ENCODE assay signal across 8 cellular contexts in genomic region chr12:2959194-2959507, GRCh38. TPM values are rescaled to one million over a fixed set of nuclear protein-coding genes. Genes with fewer than 3 reads are reported as not detected.
A peak's percentile ranks its signal among the peaks of the same experiment; 100 is the strongest.
DNase-seq lines count a peak whose midpoint lies in the region; ATAC-seq and TF ChIP-seq lines count a peak whose summit lies in the region.

Gene TEAD4, plus strand, starts transcription at chr12:2959397.

- peak; percentile 41 to 53 for ATAC-seq in activated T-cell treated with anti-CD3 and anti-CD28 coated beads, Interleukin-2, amount 50 U/mL, for 4 hours
- no peak for ATAC-seq in GM21737 (IDR thresholded peaks at IDR 0.05; ENCODE audit: unreplicated experiment)

- peaks cover 5% of the 10 kb centered on the region for H3K4me1 ChIP-seq in ovary (ENCODE audit: insufficient read depth)

- H3K4me3 Mint-ChIP-seq in activated T-cell treated with anti-CD3 and anti-CD28 coated beads, Interleukin-2, amount 50 U/mL, for 4 hours, result peak within 1 kb of the TSS; percentile 72

- no peak for TF ChIP-seq EP300 in ovary (IDR thresholded peaks at IDR 0.05)

- H3K27me3 ChIP-seq in ovary, result no peaks in the 10 kb centered on the region

- TF ChIP-seq CTCF in ovary (IDR thresholded peaks at IDR 0.05), result no peak

- no peaks in the 10 kb centered on the region for H3K36me3 ChIP-seq in ovary

- peaks cover 63% of the 10 kb centered on the region for H3K27me3 Mint-ChIP-seq in activated T-cell treated with anti-CD3 and anti-CD28 coated beads, Interleukin-2, amount 50 U/mL, for 4 hours (ENCODE audit: low read depth)

- intact Hi-C loops in ovary (cut with DNase I), result loop anchor here in 1 of 4 donors (10.0 kb wide), 1 partner anchor 54 kb away; no protein-coding TSS in a partner anchor

- no peak for TF ChIP-seq POLR2A in ovary (IDR thresholded peaks at IDR 0.05)

- no peaks in the 10 kb centered on the region for H3K9me3 Mint-ChIP-seq in activated T-cell treated with anti-CD3 and anti-CD28 coated beads, Interleukin-2, amount 50 U/mL, for 4 hours

- 0% methylated on average over 2 to 39 of the region's 50 CpGs for WGBS in ovary, 3 donors

- no peak within 1 kb of the TSS for H3K27ac ChIP-seq in ovary

- peak within 1 kb of the TSS; percentile 60 for H3K4me3 ChIP-seq in ovary

- no peaks in the 10 kb centered on the region for H3K36me3 Mint-ChIP-seq in activated T-cell treated with anti-CD3 and anti-CD28 coated beads, Interleukin-2, amount 50 U/mL, for 4 hours (ENCODE audit: insufficient read depth)

- peaks cover 18% of the 10 kb centered on the region for H3K4me1 Mint-ChIP-seq in activated T-cell treated with anti-CD3 and anti-CD28 coated beads, Interleukin-2, amount 50 U/mL, for 4 hours (ENCODE audit: low read depth)

- H3K9me3 ChIP-seq in ovary, result no peaks in the 10 kb centered on the region

- DNase-seq in NCI-H1417 (lab: John Stamatoyannopoulos, UW) (peak in 2 of 3 experiments; percentile 63 to 70), NCI-H1417 treated with DMSO at 0.1 percent for 48 hours (lab: John Stamatoyannopoulos, UW) (no peak), NCI-H1105 treated with DMSO at 0.1 percent for 48 hours (lab: John Stamatoyannopoulos, UW) (peak; percentile 61), glomerular endothelial cell (ENCODE audit: extremely low read depth, low read depth, low spot score) (no peak), ovary (peak; percentile 40 to 73 (median 52)), GM19240 (ENCODE audit: insufficient read length, low spot score) (no peak)
- DNase-seq in activated T-cell treated with anti-CD3 and anti-CD28 coated beads, Interleukin-2, amount 50 U/mL, for 4 hours, result no peak

RNA-seq across cellular contexts. Expression of gene TEAD4, which starts in this region (rescaled TPM):
- total RNA-seq in activated T-cell treated with anti-CD3 and anti-CD28 coated beads, Interleukin-2, amount 50 U/mL, for 4 hours, result 1 to 10 TPM; 2.7 to 4.1 (median 3.7) TPM
- total RNA-seq in glomerular endothelial cell (33.3 and 47.5 TPM in 2 replicates), ovary (10 to 100 TPM in 2 of 7 donors, 1 to 10 TPM in 5; 3.6 to 19.9 (median 5.9) TPM)
- polyA plus RNA-seq in ovary, result 1 to 10 TPM; 6.7 to 7.2 TPM

Comparison
In these comparisons a context has a peak if more than half of its experiments do, and no peak if none do; other contexts are left out.
1. DNase-seq: peak in NCI-H1417 (2 of 3), NCI-H1105 treated with DMSO at 0.1 percent for 48 hours (single experiment) and ovary (5 of 5); none in NCI-H1417 treated with DMSO at 0.1 percent for 48 hours (single experiment), activated T-cell treated with anti-CD3 and anti-CD28 coated beads, Interleukin-2, amount 50 U/mL, for 4 hours (single experiment), glomerular endothelial cell (single experiment) and GM19240 (single experiment).